ENCODE assay signal across 32 cellular contexts in the genomic region with DNA sequence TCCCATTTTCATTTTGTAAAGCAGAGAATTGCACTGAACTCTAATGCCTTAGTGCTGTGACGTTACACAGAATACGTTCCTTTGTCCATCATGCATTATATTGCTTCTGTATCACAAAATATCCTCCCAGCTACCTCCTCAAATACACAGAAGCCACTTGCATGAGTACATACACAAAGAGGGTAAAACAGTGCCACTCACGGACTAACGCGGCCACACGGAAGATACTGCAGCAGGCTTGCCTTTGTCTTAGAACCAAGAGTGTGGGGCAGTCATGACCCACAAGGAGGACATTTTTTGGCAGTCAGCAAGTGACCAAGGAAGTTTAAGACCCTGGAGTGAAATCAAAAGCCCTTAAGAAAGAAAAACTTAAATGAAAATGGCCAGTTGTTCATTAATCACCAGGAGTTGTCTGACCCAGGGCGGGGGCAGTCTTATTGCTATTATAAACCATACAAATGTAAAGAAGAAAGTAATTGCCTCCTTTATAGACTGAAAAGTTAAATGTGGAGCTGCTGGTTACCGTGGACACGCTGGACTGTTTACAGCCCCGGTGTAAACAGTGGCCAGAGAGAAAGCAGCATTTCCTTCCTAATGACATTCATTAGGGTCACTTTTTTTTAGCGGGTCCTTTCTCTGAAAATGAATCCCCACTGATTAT.
"Had no signal": no experiment of that assay in that cellular context is flagged by ENCODE, and none has a peak within 500 bp of the region (broad histone marks: within the 10 kb centered on the region; RNA-seq: fewer than 3 reads in every experiment).

No MANE protein-coding gene starts in this region.

- H3K27ac Mint-ChIP-seq: activated CD4-positive, alpha-beta T cell treated with anti-CD3 and anti-CD28 coated beads for 36 hours; activated naive CD4-positive, alpha-beta T cell treated with anti-CD3 and anti-CD28 coated beads for 36 hours; activated naive CD8-positive, alpha-beta T cell treated with anti-CD3 and anti-CD28 coated beads for 36 hours; activated T-helper 1 cell treated with anti-CD3 and anti-CD28 coated beads, Interleukin-12 subunit alpha, Interleukin-12 subunit beta, Interleukin-2, Interleukin-4 antibody, amounts not matched to agents 30 ng/mL and 10 ng/mL and 1 ng/mL, durations not matched to agents 14 hours and 24 hours and 36 hours; stimulated activated effector memory CD8-positive, alpha-beta T cell treated with anti-CD3 and anti-CD28 coated beads, Interleukin-12 subunit alpha, Interleukin-12 subunit beta, amount 100 ng/mL, for 72 hours; stimulated activated naive CD8-positive, alpha-beta T cell treated with anti-CD3 and anti-CD28 coated beads, Interleukin-15, amount 100 ng/mL, for 72 hours; T-helper 2 cell treated with Interferon-gamma antibody and Interleukin-4, amounts not matched to agents 5 μg/mL and 100 μg/mL, for 36 hours had no signal

- ATAC-seq: activated CD4-positive, alpha-beta T cell treated with anti-CD3 and anti-CD28 coated beads for 36 hours; body of pancreas; left lung; lower lobe of right lung; pancreas; sciatic nerve; stimulated activated effector memory CD8-positive, alpha-beta T cell treated with anti-CD3 and anti-CD28 coated beads, Interleukin-12 subunit alpha, Interleukin-12 subunit beta, amount 100 ng/mL, for 72 hours; stimulated activated naive CD8-positive, alpha-beta T cell treated with anti-CD3 and anti-CD28 coated beads, Interleukin-15, amount 100 ng/mL, for 72 hours had no signal

- H3K36me3 ChIP-seq: adrenal gland, esophagus muscularis mucosa, left lung, lower lobe of right lung, pancreas, prostate gland, upper lobe of left lung had no signal

- H3K27me3 ChIP-seq: adrenal gland, upper lobe of left lung had no signal

- H3K9me3 Mint-ChIP-seq: activated naive CD4-positive, alpha-beta T cell treated with anti-CD3 and anti-CD28 coated beads for 36 hours; activated naive CD8-positive, alpha-beta T cell treated with anti-CD3 and anti-CD28 coated beads for 36 hours; activated T-helper 1 cell treated with anti-CD3 and anti-CD28 coated beads, Interleukin-12 subunit alpha, Interleukin-12 subunit beta, Interleukin-2, Interleukin-4 antibody, amounts not matched to agents 30 ng/mL and 10 ng/mL and 1 ng/mL, durations not matched to agents 14 hours and 24 hours and 36 hours; nephron progenitor cell; stimulated activated effector memory CD8-positive, alpha-beta T cell treated with anti-CD3 and anti-CD28 coated beads, Interleukin-12 subunit alpha, Interleukin-12 subunit beta, amount 100 ng/mL, for 72 hours; stimulated activated naive CD8-positive, alpha-beta T cell treated with anti-CD3 and anti-CD28 coated beads, Interleukin-15, amount 100 ng/mL, for 72 hours; T-helper 2 cell treated with Interferon-gamma antibody and Interleukin-4, amounts not matched to agents 5 μg/mL and 100 μg/mL, for 36 hours had no signal

- DNase-seq: activated CD4-positive, alpha-beta T cell treated with anti-CD3 and anti-CD28 coated beads for 36 hours; activated CD4-positive, CD25-positive, alpha-beta regulatory T cell; activated CD8-positive, alpha-beta memory T cell treated with anti-CD3 and anti-CD28 coated beads, Interleukin-2, amount 50 U/mL, for 4 hours; activated naive CD4-positive, alpha-beta T cell treated with anti-CD3 and anti-CD28 coated beads for 36 hours; activated naive CD8-positive, alpha-beta T cell treated with anti-CD3 and anti-CD28 coated beads for 36 hours; activated T-cell treated with anti-CD3 and anti-CD28 coated beads, Interleukin-2, amount 50 U/mL, for 1 hour; adrenal gland; aorta; body of pancreas; cortex of kidney; foreskin melanocyte; kidney; left lung; lower lobe of right lung; mesenchymal stem cell; naive B cell; nephron progenitor cell; nucleus accumbens; pancreas; retina; stimulated activated CD4-positive, alpha-beta T cell treated with anti-CD3 and anti-CD28 coated beads, Interleukin-4, amount 100 ng/mL, for 24 hours; stimulated activated naive CD8-positive, alpha-beta T cell treated with anti-CD3 and anti-CD28 coated beads, Interleukin-15, amount 100 ng/mL, for 72 hours; substantia nigra; T-helper 1 cell; upper lobe of left lung had no signal

- H3K4me1 ChIP-seq: adrenal gland, body of pancreas, left lung, pancreas, prostate gland had no signal

- H3K9me3 ChIP-seq: adrenal gland, body of pancreas, esophagus muscularis mucosa, left lung, lower lobe of right lung, pancreas, prostate gland, upper lobe of left lung had no signal

- H3K4me3 Mint-ChIP-seq: activated CD4-positive, alpha-beta T cell treated with anti-CD3 and anti-CD28 coated beads for 36 hours; activated naive CD4-positive, alpha-beta T cell treated with anti-CD3 and anti-CD28 coated beads for 36 hours; activated naive CD8-positive, alpha-beta T cell treated with anti-CD3 and anti-CD28 coated beads for 36 hours; activated T-helper 1 cell treated with anti-CD3 and anti-CD28 coated beads, Interleukin-12 subunit alpha, Interleukin-12 subunit beta, Interleukin-2, Interleukin-4 antibody, amounts not matched to agents 30 ng/mL and 10 ng/mL and 1 ng/mL, durations not matched to agents 14 hours and 24 hours and 36 hours; nephron progenitor cell; stimulated activated effector memory CD8-positive, alpha-beta T cell treated with anti-CD3 and anti-CD28 coated beads, Interleukin-12 subunit alpha, Interleukin-12 subunit beta, amount 100 ng/mL, for 72 hours; stimulated activated naive CD8-positive, alpha-beta T cell treated with anti-CD3 and anti-CD28 coated beads, Interleukin-15, amount 100 ng/mL, for 72 hours; T-helper 2 cell treated with Interferon-gamma antibody and Interleukin-4, amounts not matched to agents 5 μg/mL and 100 μg/mL, for 36 hours had no signal

- H3K27ac ChIP-seq: adrenal gland, body of pancreas, esophagus muscularis mucosa, left lung, lower lobe of right lung, pancreas, prostate gland, skin epidermis, upper lobe of left lung had no signal

- H3K4me1 Mint-ChIP-seq: activated CD4-positive, alpha-beta T cell treated with anti-CD3 and anti-CD28 coated beads for 36 hours; activated naive CD8-positive, alpha-beta T cell treated with anti-CD3 and anti-CD28 coated beads for 36 hours; naive B cell; stimulated activated effector memory CD8-positive, alpha-beta T cell treated with anti-CD3 and anti-CD28 coated beads, Interleukin-12 subunit alpha, Interleukin-12 subunit beta, amount 100 ng/mL, for 72 hours; stimulated activated naive CD8-positive, alpha-beta T cell treated with anti-CD3 and anti-CD28 coated beads, Interleukin-15, amount 100 ng/mL, for 72 hours had no signal

- H3K36me3 Mint-ChIP-seq: activated naive CD8-positive, alpha-beta T cell treated with anti-CD3 and anti-CD28 coated beads for 36 hours; naive B cell; stimulated activated effector memory CD8-positive, alpha-beta T cell treated with anti-CD3 and anti-CD28 coated beads, Interleukin-12 subunit alpha, Interleukin-12 subunit beta, amount 100 ng/mL, for 72 hours had no signal

- H3K4me3 ChIP-seq: adrenal gland, body of pancreas, esophagus muscularis mucosa, left lung, lower lobe of right lung, pancreas, prostate gland, skin epidermis, upper lobe of left lung had no signal
